ENCODE assay signal across 12 cellular contexts in genomic region chr2:61759718-61760117, GRCh38.
DNase-seq lines count a peak whose midpoint lies in the region; ATAC-seq and TF ChIP-seq lines count a peak whose summit lies in the region.
"Had no signal": no experiment of that assay in that cellular context is flagged by ENCODE, and none has a peak within 500 bp of the region (broad histone marks: within the 10 kb centered on the region; RNA-seq: fewer than 3 reads in every experiment).

No MANE protein-coding gene starts in this region.

- H2AFZ ChIP-seq in MM.1S (ENCODE audit: low read length) = no peak overlapping the region

- H3K27ac ChIP-seq in MM.1S (ENCODE audit: low read length) (no peak overlapping the region), WERI-Rb-1 (no peak overlapping the region), tibial artery (no peak overlapping the region)
- H3K27ac ChIP-seq: right lobe of liver had no signal

- no peaks in the 10 kb centered on the region for H3K9me2 ChIP-seq in MM.1S (replicated peaks; ENCODE audit: insufficient read depth, low read length)

- H3F3A ChIP-seq in MM.1S (ENCODE audit: insufficient read depth, low read length) = peaks cover 11% of the 10 kb centered on the region

- H3K9me3 ChIP-seq in MM.1S (replicated peaks; ENCODE audit: insufficient read depth, low read length) (no peaks in the 10 kb centered on the region), WERI-Rb-1 (ENCODE audit: severe bottlenecking) (no peaks in the 10 kb centered on the region), tibial artery (no peaks in the 10 kb centered on the region)
- H3K9me3 ChIP-seq: right lobe of liver had no signal

- H3K4me3 ChIP-seq in skeletal muscle cell (ENCODE audit: low read depth, low read length) (no peak overlapping the region), MM.1S (ENCODE audit: low read length) (no peak overlapping the region), WERI-Rb-1 (ENCODE audit: low read depth, low read length) (no peak overlapping the region), tibial artery (no peak overlapping the region)
- H3K4me3 ChIP-seq: right lobe of liver had no signal

- intact Hi-C loops in tibial artery (cut with DNase I; ENCODE audit: low total_unique reads) = loop anchor here (5.0 to 10.0 kb wide), 3 partner anchors 95 to 222 kb away; partner anchors contain the start of genes CCT4, FAM161A and XPO1

- DNase-seq in HCEC 1CT (peak; percentile 75), SK-MEL-5 (ENCODE audit: low read depth, low spot score) (peak; percentile 71), fibroblast of gingiva (ENCODE audit: low read depth) (peak; percentile 52), skeletal muscle cell (ENCODE audit: low read depth) (peak; percentile 48), MM.1S (no peak), WERI-Rb-1 (no peak), tibial artery (no peak)
- DNase-seq: activated naive CD8-positive, alpha-beta T cell treated with anti-CD3 and anti-CD28 coated beads, Interleukin-2, amount 50 U/mL, for 24 hours; effector memory CD4-positive, alpha-beta T cell; right lobe of liver; trophoblast cell had no signal

- H3K9ac ChIP-seq in MM.1S (ENCODE audit: low read length) = no peak overlapping the region

- no peaks in the 10 kb centered on the region for H3K4me1 ChIP-seq in MM.1S (ENCODE audit: low read length)
- H3K4me1 ChIP-seq in tibial artery = no peaks in the 10 kb centered on the region
- H3K4me1 ChIP-seq: right lobe of liver had no signal

- no peak for ATAC-seq in HG03432 (IDR thresholded peaks at IDR 0.05; ENCODE audit: unreplicated experiment)
- ATAC-seq: activated naive CD8-positive, alpha-beta T cell treated with anti-CD3 and anti-CD28 coated beads, Interleukin-2, amount 50 U/mL, for 24 hours; right lobe of liver had no signal

- no peak overlapping the region for H3K4me2 ChIP-seq in MM.1S (ENCODE audit: low read depth, low read length)

- H3K36me3 ChIP-seq in MM.1S (replicated peaks; ENCODE audit: insufficient read depth, low read length) (no peaks in the 10 kb centered on the region), WERI-Rb-1 (no peaks in the 10 kb centered on the region), tibial artery (no peaks in the 10 kb centered on the region)
- H3K36me3 ChIP-seq: right lobe of liver had no signal

- TF ChIP-seq CTCF in MM.1S (IDR thresholded peaks at IDR 0.05; ENCODE audit: low read length) (no peak), WERI-Rb-1 (IDR thresholded peaks at IDR 0.05; ENCODE audit: low read depth, low read length) (no peak), tibial artery (IDR thresholded peaks at IDR 0.05) (no peak)

- no peaks in the 10 kb centered on the region for H3K79me2 ChIP-seq in MM.1S (ENCODE audit: low read length)

- no peaks in the 10 kb centered on the region for H3K27me3 ChIP-seq in MM.1S (replicated peaks; ENCODE audit: insufficient read depth, low read length)
- no peaks in the 10 kb centered on the region for H3K27me3 ChIP-seq in WERI-Rb-1 (ENCODE audit: insufficient read depth, low read depth, severe bottlenecking)
- no peaks in the 10 kb centered on the region for H3K27me3 ChIP-seq in tibial artery
- H3K27me3 ChIP-seq: right lobe of liver had no signal

- no peaks in the 10 kb centered on the region for H4K20me1 ChIP-seq in MM.1S (ENCODE audit: insufficient read depth, low read length)

- in situ Hi-C loops in SK-MEL-5 (cut with HindIII; ENCODE audit: low pct_unique_long_range_greater_than_20kb, low sequenced_read_pairs) = no loop called here

Comparison
In these comparisons a context has a peak if more than half of its experiments do, and no peak if none do; other contexts are left out.
1. DNase-seq: peak in HCEC 1CT (single experiment), SK-MEL-5 (single experiment), fibroblast of gingiva (single experiment) and skeletal muscle cell (single experiment); none in MM.1S (single experiment), WERI-Rb-1 (single experiment) and tibial artery (0 of 2).